In genomic region chr15:25177955-25178801, GRCh38 we compare ENCODE assay signal across 13 cellular contexts.
DNase-seq lines count a peak whose midpoint lies in the region; ATAC-seq and TF ChIP-seq lines count a peak whose summit lies in the region.
"Had no signal": no experiment of that assay in that cellular context is flagged by ENCODE, and none has a peak within 500 bp of the region (broad histone marks: within the 10 kb centered on the region; RNA-seq: fewer than 3 reads in every experiment).

No MANE protein-coding gene starts in this region.

- no peaks in the 10 kb centered on the region for H3K27me3 Mint-ChIP-seq in activated CD4-positive, alpha-beta memory T cell treated with anti-CD3 and anti-CD28 coated beads, Interleukin-2, amount 10 ng/mL, durations not matched to agents 7 days and 5 days
- H3K27me3 Mint-ChIP-seq in activated CD4-positive, alpha-beta memory T cell treated with anti-CD3 and anti-CD28 coated beads for 36 hours: no peaks in the 10 kb centered on the region
- no peaks in the 10 kb centered on the region for H3K27me3 Mint-ChIP-seq in central memory CD8-positive, alpha-beta T cell
- H3K27me3 Mint-ChIP-seq in activated CD4-positive, alpha-beta T cell treated with anti-CD3 and anti-CD28 coated beads, Interleukin-2, amount 10 ng/mL, durations not matched to agents 24 days and 14 days: no peaks in the 10 kb centered on the region

- DNase-seq in activated CD4-positive, alpha-beta memory T cell treated with anti-CD3 and anti-CD28 coated beads, Interleukin-2, amount 10 ng/mL, durations not matched to agents 7 days and 5 days: peak; percentile 1
- no peak for DNase-seq in activated CD4-positive, alpha-beta memory T cell treated with anti-CD3 and anti-CD28 coated beads for 36 hours
- DNase-seq in central memory CD8-positive, alpha-beta T cell (ENCODE audit: low spot score in 2 of 2): peak; percentile 6 to 8
- peak; percentile 26 for DNase-seq in left lobe of liver (ENCODE audit: low spot score)
- DNase-seq in testis: peak; percentile 8
- DNase-seq in anterior cingulate cortex (lab: John Stamatoyannopoulos, UW): no peak
- no peak for DNase-seq in activated CD4-positive, alpha-beta T cell treated with anti-CD3 and anti-CD28 coated beads, Interleukin-2, amount 10 ng/mL, durations not matched to agents 24 days and 14 days
- DNase-seq: effector CD8-positive, alpha-beta T cell; foreskin fibroblast had no signal

- no peak overlapping the region for H3K27ac ChIP-seq in testis
- H3K27ac ChIP-seq: SK-N-MC, skin epidermis had no signal

- H3K4me3 ChIP-seq in testis: no peak overlapping the region
- H3K4me3 ChIP-seq: SK-N-MC, skin epidermis had no signal

- H3K4me3 Mint-ChIP-seq in activated CD4-positive, alpha-beta memory T cell treated with anti-CD3 and anti-CD28 coated beads, Interleukin-2, amount 10 ng/mL, durations not matched to agents 7 days and 5 days: no peak overlapping the region
- H3K4me3 Mint-ChIP-seq in activated CD4-positive, alpha-beta memory T cell treated with anti-CD3 and anti-CD28 coated beads for 36 hours: no peak overlapping the region
- H3K4me3 Mint-ChIP-seq in central memory CD8-positive, alpha-beta T cell: no peak overlapping the region
- H3K4me3 Mint-ChIP-seq in activated CD4-positive, alpha-beta T cell treated with anti-CD3 and anti-CD28 coated beads, Interleukin-2, amount 10 ng/mL, durations not matched to agents 24 days and 14 days: no peak overlapping the region
- H3K4me3 Mint-ChIP-seq: nephron had no signal

- H3K4me1 Mint-ChIP-seq in activated CD4-positive, alpha-beta memory T cell treated with anti-CD3 and anti-CD28 coated beads, Interleukin-2, amount 10 ng/mL, durations not matched to agents 7 days and 5 days: no peaks in the 10 kb centered on the region
- no peaks in the 10 kb centered on the region for H3K4me1 Mint-ChIP-seq in activated CD4-positive, alpha-beta memory T cell treated with anti-CD3 and anti-CD28 coated beads for 36 hours (ENCODE audit: low read depth)
- H3K4me1 Mint-ChIP-seq in central memory CD8-positive, alpha-beta T cell: no peaks in the 10 kb centered on the region
- H3K4me1 Mint-ChIP-seq in activated CD4-positive, alpha-beta T cell treated with anti-CD3 and anti-CD28 coated beads, Interleukin-2, amount 10 ng/mL, durations not matched to agents 24 days and 14 days: no peaks in the 10 kb centered on the region
- H3K4me1 Mint-ChIP-seq: nephron had no signal

- no peaks in the 10 kb centered on the region for H3K9me3 ChIP-seq in testis

- H3K27ac Mint-ChIP-seq in activated CD4-positive, alpha-beta memory T cell treated with anti-CD3 and anti-CD28 coated beads, Interleukin-2, amount 10 ng/mL, durations not matched to agents 7 days and 5 days: no peak overlapping the region
- H3K27ac Mint-ChIP-seq in activated CD4-positive, alpha-beta memory T cell treated with anti-CD3 and anti-CD28 coated beads for 36 hours: no peak overlapping the region
- no peak overlapping the region for H3K27ac Mint-ChIP-seq in central memory CD8-positive, alpha-beta T cell (ENCODE audit: low read depth)
- no peak overlapping the region for H3K27ac Mint-ChIP-seq in activated CD4-positive, alpha-beta T cell treated with anti-CD3 and anti-CD28 coated beads, Interleukin-2, amount 10 ng/mL, durations not matched to agents 24 days and 14 days
- H3K27ac Mint-ChIP-seq: nephron had no signal

- TF ChIP-seq CTCF in testis (IDR thresholded peaks at IDR 0.05): no peak

- WGBS in testis, 2 donors: 73% methylated on average over 11 of the region's 11 CpGs; no CpG with 5 or more reads in 1 of the 2 donors

- no peaks in the 10 kb centered on the region for H3K27me3 ChIP-seq in testis

- no peak for ATAC-seq in central memory CD8-positive, alpha-beta T cell (replicated peaks; ENCODE audit: extremely low read depth, poor library complexity, severe bottlenecking)
- ATAC-seq in left lobe of liver: no peak
- ATAC-seq in GM21447 (IDR thresholded peaks at IDR 0.05; ENCODE audit: unreplicated experiment): no peak

- H3K36me3 ChIP-seq in testis (ENCODE audit: low read depth, missing control alignments): no peaks in the 10 kb centered on the region

- CTCF ChIA-PET in activated CD4-positive, alpha-beta memory T cell treated with anti-CD3 and anti-CD28 coated beads, Interleukin-2, amount 10 ng/mL, durations not matched to agents 7 days and 5 days (lab: Charles Lee): no interaction called here
- CTCF ChIA-PET in activated CD4-positive, alpha-beta memory T cell treated with anti-CD3 and anti-CD28 coated beads for 36 hours (lab: Charles Lee): no interaction called here

- POLR2A ChIA-PET in activated CD4-positive, alpha-beta memory T cell treated with anti-CD3 and anti-CD28 coated beads, Interleukin-2, amount 10 ng/mL, durations not matched to agents 7 days and 5 days (lab: Charles Lee): no interaction called here
- POLR2A ChIA-PET in activated CD4-positive, alpha-beta memory T cell treated with anti-CD3 and anti-CD28 coated beads for 36 hours (lab: Charles Lee): no interaction called here

- no peaks in the 10 kb centered on the region for H3K4me1 ChIP-seq in testis

- intact Hi-C loops in activated CD4-positive, alpha-beta memory T cell treated with anti-CD3 and anti-CD28 coated beads for 36 hours (cut with micrococcal nuclease): no loop called here
- intact Hi-C loops in testis (cut with DNase I; ENCODE audit: low total_unique reads): no loop called here
- intact Hi-C loops in activated CD4-positive, alpha-beta T cell treated with anti-CD3 and anti-CD28 coated beads, Interleukin-2, amount 10 ng/mL, durations not matched to agents 24 days and 14 days (cut with micrococcal nuclease): no loop called here

- no peak for TF ChIP-seq POLR2A in testis (IDR thresholded peaks at IDR 0.05)

- H3K9me3 Mint-ChIP-seq in activated CD4-positive, alpha-beta memory T cell treated with anti-CD3 and anti-CD28 coated beads, Interleukin-2, amount 10 ng/mL, durations not matched to agents 7 days and 5 days: peaks cover 42% of the 10 kb centered on the region
- peaks cover 42% of the 10 kb centered on the region for H3K9me3 Mint-ChIP-seq in activated CD4-positive, alpha-beta memory T cell treated with anti-CD3 and anti-CD28 coated beads for 36 hours
- peaks cover 7% of the 10 kb centered on the region for H3K9me3 Mint-ChIP-seq in central memory CD8-positive, alpha-beta T cell
- H3K9me3 Mint-ChIP-seq in activated CD4-positive, alpha-beta T cell treated with anti-CD3 and anti-CD28 coated beads, Interleukin-2, amount 10 ng/mL, durations not matched to agents 24 days and 14 days: peaks cover 11% of the 10 kb centered on the region

- H3K36me3 Mint-ChIP-seq in activated CD4-positive, alpha-beta memory T cell treated with anti-CD3 and anti-CD28 coated beads, Interleukin-2, amount 10 ng/mL, durations not matched to agents 7 days and 5 days (ENCODE audit: low read depth): no peaks in the 10 kb centered on the region
- peaks cover 7% of the 10 kb centered on the region for H3K36me3 Mint-ChIP-seq in activated CD4-positive, alpha-beta memory T cell treated with anti-CD3 and anti-CD28 coated beads for 36 hours
- H3K36me3 Mint-ChIP-seq in central memory CD8-positive, alpha-beta T cell (ENCODE audit: insufficient read depth): no peaks in the 10 kb centered on the region
- no peaks in the 10 kb centered on the region for H3K36me3 Mint-ChIP-seq in activated CD4-positive, alpha-beta T cell treated with anti-CD3 and anti-CD28 coated beads, Interleukin-2, amount 10 ng/mL, durations not matched to agents 24 days and 14 days (ENCODE audit: low read depth)

Comparison
In these comparisons a context has a peak if more than half of its experiments do, and no peak if none do; other contexts are left out.
1. DNase-seq: peak in activated CD4-positive, alpha-beta memory T cell treated with anti-CD3 and anti-CD28 coated beads, Interleukin-2, amount 10 ng/mL, durations not matched to agents 7 days and 5 days (single experiment), central memory CD8-positive, alpha-beta T cell (2 of 2), left lobe of liver (single experiment) and testis (single experiment); none in activated CD4-positive, alpha-beta memory T cell treated with anti-CD3 and anti-CD28 coated beads for 36 hours (single experiment), anterior cingulate cortex (0 of 58) and activated CD4-positive, alpha-beta T cell treated with anti-CD3 and anti-CD28 coated beads, Interleukin-2, amount 10 ng/mL, durations not matched to agents 24 days and 14 days (single experiment).